ENCODE assay signal across 17 cellular contexts in genomic region chr2:95347681-95348608, GRCh38. TPM values are rescaled to one million over a fixed set of nuclear protein-coding genes. Genes with fewer than 3 reads are reported as not detected.
A peak's percentile ranks its signal among the peaks of the same experiment; 100 is the strongest.
DNase-seq lines count a peak whose midpoint lies in the region; ATAC-seq and TF ChIP-seq lines count a peak whose summit lies in the region.
"Had no signal": no experiment of that assay in that cellular context is flagged by ENCODE, and none has a peak within 500 bp of the region (broad histone marks: within the 10 kb centered on the region; RNA-seq: fewer than 3 reads in every experiment).

No MANE protein-coding gene starts in this region.

- H3K79me2 ChIP-seq in osteoblast (ENCODE audit: insufficient read depth, low read length): no peaks in the 10 kb centered on the region

- TF ChIP-seq POLR2A in gastroesophageal sphincter (IDR thresholded peaks at IDR 0.05): no peak

- intact Hi-C loops in CD4-positive, alpha-beta memory T cell (cut with micrococcal nuclease): no loop called here

- 0% methylated on average over 1 of the region's 22 CpGs; no CpG with 5 or more reads in 1 of the 2 donors for WGBS in gastroesophageal sphincter (ENCODE audit: low coverage in 1 of 2), 2 donors

- POLR2A ChIA-PET in CD4-positive, alpha-beta memory T cell (lab: Charles Lee; ENCODE audit: partially characterized antibody): no interaction called here
- POLR2A ChIA-PET in HEK293T (lab: Yijun Ruan, JAX): no interaction called here

- TF ChIP-seq EP300 in gastroesophageal sphincter (IDR thresholded peaks at IDR 0.05): no peak

- H3K9me3 ChIP-seq in CD4-positive, alpha-beta memory T cell (ENCODE audit: control insufficient read depth in 1 of 2, low read length in 2 of 2): no peaks in the 10 kb centered on the region
- H3K9me3 ChIP-seq in MG63 (no peaks in the 10 kb centered on the region), gastroesophageal sphincter (no peaks in the 10 kb centered on the region), osteoblast (ENCODE audit: low read depth, low read length) (no peaks in the 10 kb centered on the region)

- peaks cover 4% of the 10 kb centered on the region for H3K27me3 ChIP-seq in CD4-positive, alpha-beta memory T cell (ENCODE audit: insufficient read depth, low read length)
- no peaks in the 10 kb centered on the region for H3K27me3 ChIP-seq in MG63
- H3K27me3 ChIP-seq in gastroesophageal sphincter: no peaks in the 10 kb centered on the region
- peaks cover 26% of the 10 kb centered on the region for H3K27me3 ChIP-seq in osteoblast (ENCODE audit: insufficient read depth, low read length)

- H3K36me3 ChIP-seq in CD4-positive, alpha-beta memory T cell (ENCODE audit: insufficient read depth, low read length): no peaks in the 10 kb centered on the region
- H3K36me3 ChIP-seq in MG63: no peaks in the 10 kb centered on the region
- no peaks in the 10 kb centered on the region for H3K36me3 ChIP-seq in gastroesophageal sphincter
- H3K36me3 ChIP-seq in osteoblast (ENCODE audit: insufficient read depth, low read length): no peaks in the 10 kb centered on the region

- in situ Hi-C loops in ACHN (cut with HindIII; ENCODE audit: low pct_ligation_motif_present, low pct_unique_long_range_greater_than_20kb, low sequenced_read_pairs): no loop called here

- peaks cover 10% of the 10 kb centered on the region for H3K4me1 ChIP-seq in CD4-positive, alpha-beta memory T cell (ENCODE audit: insufficient read depth, low read length)
- H3K4me1 ChIP-seq in gastroesophageal sphincter (peaks cover 0 to 42% (median 10%) of the 10 kb centered on the region in 3 donors), osteoblast (ENCODE audit: insufficient read depth, low read length) (peaks cover 7% of the 10 kb centered on the region)

- H3K4me3 Mint-ChIP-seq in CD4-positive, alpha-beta memory T cell: peak overlapping the region in 6 of 8 donors; percentile 9 to 64 (median 36)
- H3K4me3 Mint-ChIP-seq in T-helper 2 cell treated with Interferon-gamma antibody and Interleukin-4, amounts not matched to agents 5 μg/mL and 100 μg/mL, for 36 hours: no peak overlapping the region
- H3K4me3 Mint-ChIP-seq: activated CD4-positive, alpha-beta memory T cell treated with anti-CD3 and anti-CD28 coated beads, Interleukin-2, amount 10 ng/mL, durations not matched to agents 7 days and 5 days had no signal

- peaks cover 17 to 21% of the 10 kb centered on the region in 2 donors for H3K27me3 Mint-ChIP-seq in CD4-positive, alpha-beta memory T cell
- peaks cover 35% of the 10 kb centered on the region for H3K27me3 Mint-ChIP-seq in T-helper 2 cell treated with Interferon-gamma antibody and Interleukin-4, amounts not matched to agents 5 μg/mL and 100 μg/mL, for 36 hours (ENCODE audit: low read depth)

- no peak overlapping the region for H3K27ac ChIP-seq in CD4-positive, alpha-beta memory T cell (ENCODE audit: low read depth, low read length)
- H3K27ac ChIP-seq in gastroesophageal sphincter: peak overlapping the region in 3 of 4 donors; percentile 78 to 90 (median 89)
- no peak overlapping the region for H3K27ac ChIP-seq in osteoblast (ENCODE audit: low read depth, low read length)

- H3K4me2 ChIP-seq in osteoblast (ENCODE audit: insufficient read depth, low read length): no peak overlapping the region

- ATAC-seq in gastroesophageal sphincter: no peak
- ATAC-seq: esophagus mucosa had no signal

- H3K36me3 Mint-ChIP-seq in CD4-positive, alpha-beta memory T cell: no peaks in the 10 kb centered on the region
- no peaks in the 10 kb centered on the region for H3K36me3 Mint-ChIP-seq in T-helper 2 cell treated with Interferon-gamma antibody and Interleukin-4, amounts not matched to agents 5 μg/mL and 100 μg/mL, for 36 hours (ENCODE audit: low read depth)

- no peak for DNase-seq in CD4-positive, alpha-beta memory T cell
- DNase-seq in MG63: no peak
- peak; percentile 83 for DNase-seq in osteoblast (ENCODE audit: insufficient read length, low spot score, missing footprints)
- no peak for DNase-seq in T-helper 2 cell treated with Interferon-gamma antibody and Interleukin-4, amounts not matched to agents 5 μg/mL and 100 μg/mL, for 36 hours (ENCODE audit: low spot score)
- no peak for DNase-seq in globus pallidus (ENCODE audit: low spot score)
- no peak for DNase-seq in HEK293T (ENCODE audit: extremely low spot score)
- no peak for DNase-seq in ACHN
- DNase-seq: activated CD4-positive, alpha-beta memory T cell treated with anti-CD3 and anti-CD28 coated beads, Interleukin-2, amount 10 ng/mL, durations not matched to agents 7 days and 5 days; C1 segment of cervical spinal cord; hippocampal formation; midbrain; NCI-H1694; NCI-H510A; stimulated activated CD4-positive, alpha-beta T cell treated with anti-CD3 and anti-CD28 coated beads, Interleukin-4, amount 100 ng/mL, for 1 hour; stimulated activated naive CD4-positive, alpha-beta T cell had no signal

- no peaks in the 10 kb centered on the region for H4K20me1 ChIP-seq in osteoblast (ENCODE audit: insufficient read depth, low read length)

- no peak overlapping the region for H2AFZ ChIP-seq in osteoblast (ENCODE audit: low read length)

- TF ChIP-seq CTCF in gastroesophageal sphincter (IDR thresholded peaks at IDR 0.05): no peak
- TF ChIP-seq CTCF in osteoblast (IDR thresholded peaks at IDR 0.05; ENCODE audit: extremely low read depth, low read depth, low read length): no peak

- H3K4me1 Mint-ChIP-seq in CD4-positive, alpha-beta memory T cell: peaks cover 0 to 11% (median 3%) of the 10 kb centered on the region in 4 donors
- H3K4me1 Mint-ChIP-seq in T-helper 2 cell treated with Interferon-gamma antibody and Interleukin-4, amounts not matched to agents 5 μg/mL and 100 μg/mL, for 36 hours (ENCODE audit: low read depth): no peaks in the 10 kb centered on the region

- no peak overlapping the region for H3K4me3 ChIP-seq in CD4-positive, alpha-beta memory T cell (ENCODE audit: low read length in 2 of 2)
- H3K4me3 ChIP-seq in MG63: peak overlapping the region; percentile 37; the same call in 1 of the 2 replicates
- H3K4me3 ChIP-seq in gastroesophageal sphincter: peak overlapping the region in 1 of 2 donors; percentile 87
- H3K4me3 ChIP-seq in osteoblast (ENCODE audit: insufficient read depth, low read length): no peak overlapping the region

- CTCF ChIA-PET in CD4-positive, alpha-beta memory T cell (lab: Charles Lee; ENCODE audit: partially characterized antibody): interaction anchor here (0.6 kb wide), 1 partner anchor 20 kb away, joined by 3 read pairs; no protein-coding TSS in a partner anchor
- CTCF ChIA-PET in HEK293T (lab: Yijun Ruan, JAX): interaction anchor here (1.0 kb wide), 1 partner anchor 41 kb away, joined by 3 read pairs; no protein-coding TSS in a partner anchor

- H3K27ac Mint-ChIP-seq in CD4-positive, alpha-beta memory T cell: no peak overlapping the region
- H3K27ac Mint-ChIP-seq in T-helper 2 cell treated with Interferon-gamma antibody and Interleukin-4, amounts not matched to agents 5 μg/mL and 100 μg/mL, for 36 hours: no peak overlapping the region
- H3K27ac Mint-ChIP-seq: activated CD4-positive, alpha-beta memory T cell treated with anti-CD3 and anti-CD28 coated beads, Interleukin-2, amount 10 ng/mL, durations not matched to agents 7 days and 5 days had no signal

- peaks cover 0 to 2% (median 0%) of the 10 kb centered on the region in 8 donors for H3K9me3 Mint-ChIP-seq in CD4-positive, alpha-beta memory T cell
- no peaks in the 10 kb centered on the region for H3K9me3 Mint-ChIP-seq in T-helper 2 cell treated with Interferon-gamma antibody and Interleukin-4, amounts not matched to agents 5 μg/mL and 100 μg/mL, for 36 hours
- H3K9me3 Mint-ChIP-seq: activated CD4-positive, alpha-beta memory T cell treated with anti-CD3 and anti-CD28 coated beads, Interleukin-2, amount 10 ng/mL, durations not matched to agents 7 days and 5 days had no signal

TF ChIP-seq in HEK293T, 16 proteins besides CTCF, POLR2A, EP300 and RAD21:
- TF ChIP-seq FOXK2 (IDR thresholded peaks at IDR 0.05) (no peak), ELF4 (IDR thresholded peaks at IDR 0.05) (no peak), LEF1 (IDR thresholded peaks at IDR 0.05; ENCODE audit: borderline replicate concordance) (no peak), BHLHE40 (IDR thresholded peaks at IDR 0.05; ENCODE audit: borderline replicate concordance) (no peak), ARNT (IDR thresholded peaks at IDR 0.05) (no peak), L3MBTL2 (conservative IDR thresholded peaks at IDR 0.05) (no peak), SUZ12 (IDR thresholded peaks at IDR 0.05) (no peak), CTBP1 (IDR thresholded peaks at IDR 0.05; ENCODE audit: borderline replicate concordance) (no peak), FOXA1 (IDR thresholded peaks at IDR 0.05) (no peak), HDGF (IDR thresholded peaks at IDR 0.05; ENCODE audit: borderline replicate concordance) (no peak), PKNOX1 (IDR thresholded peaks at IDR 0.05) (no peak), ZNF384 (IDR thresholded peaks at IDR 0.05) (no peak), NFRKB (IDR thresholded peaks at IDR 0.05) (no peak), FOXM1 (IDR thresholded peaks at IDR 0.05; ENCODE audit: borderline replicate concordance) (no peak), SP1 (IDR thresholded peaks at IDR 0.05) (no peak), TARDBP (IDR thresholded peaks at IDR 0.05) (no peak)

RNA-seq across cellular contexts. Expression of gene KCNIP3, which starts 50.8 kb away (rescaled TPM):
- not detected for total RNA-seq in CD4-positive, alpha-beta memory T cell
- not detected for polyA plus RNA-seq in CD4-positive, alpha-beta memory T cell
- 7.7 and 14.1 TPM in 2 replicates for total RNA-seq in MG63 (2014; rRNA removed; shearing (Covaris generic); ENCODE audit: low replicate concordance)
- 10 to 100 TPM; 14.4 to 41.4 (median 20.0) TPM for total RNA-seq in gastroesophageal sphincter
- total RNA-seq in osteoblast: under 0.01 and 0.29 TPM in 2 replicates
- total RNA-seq: activated CD4-positive, alpha-beta memory T cell treated with anti-CD3 and anti-CD28 coated beads, Interleukin-2, amount 10 ng/mL, durations not matched to agents 7 days and 5 days had no signal

RNA-seq across cellular contexts. Expression of gene FAHD2A, which starts 54.6 kb away (rescaled TPM):
- 10 to 100 TPM; 30.7 to 33.9 TPM for total RNA-seq in CD4-positive, alpha-beta memory T cell
- 10 to 100 TPM; 16.7 to 16.9 TPM for polyA plus RNA-seq in CD4-positive, alpha-beta memory T cell
- 36.3 and 44.3 TPM in 2 replicates for total RNA-seq in MG63 (2014; rRNA removed; shearing (Covaris generic); ENCODE audit: low replicate concordance)
- total RNA-seq in gastroesophageal sphincter (10 to 100 TPM in 3 of 4 donors, 1 to 10 TPM in 1; 6.5 to 29.8 (median 19.5) TPM), osteoblast (19.7 and 21.4 TPM in 2 replicates)

Comparison
In these comparisons a context has a peak if more than half of its experiments do, and no peak if none do; other contexts are left out.
1. H3K27ac ChIP-seq: peak in gastroesophageal sphincter (3 of 4); none in CD4-positive, alpha-beta memory T cell (single experiment) and osteoblast (single experiment).